9 cellular contexts compared by ENCODE assay signal in genomic region chr17:58757162-58757613, GRCh38. TPM values are rescaled to one million over a fixed set of nuclear protein-coding genes. Genes with fewer than 3 reads are reported as not detected.
DNase-seq lines count a peak whose midpoint lies in the region; TF ChIP-seq lines count a peak whose summit lies in the region.
"Had no signal": no experiment of that assay in that cellular context is flagged by ENCODE, and none has a peak within 500 bp of the region (broad histone marks: within the 10 kb centered on the region; RNA-seq: fewer than 3 reads in every experiment).

No MANE protein-coding gene starts in this region.

- H3K27me3 Mint-ChIP-seq in osteocyte (ENCODE audit: unreplicated experiment): peaks cover 35% of the 10 kb centered on the region

- H3K4me3 ChIP-seq in duodenal mucosa (ENCODE audit: low read depth in 1 of 2, low read length in 2 of 2) (peak overlapping the region; percentile 73), lower leg skin (ENCODE audit: low read depth, poor library complexity, severe bottlenecking) (no peak overlapping the region)

- WGBS in lower leg skin, 2 donors: 51 to 59% methylated on average over 5 of the region's 5 CpGs

- H3K27ac ChIP-seq in duodenal mucosa (ENCODE audit: low read depth, low read length): no peak overlapping the region

- TF ChIP-seq POLR2A in lower leg skin (IDR thresholded peaks at IDR 0.05): no peak

- H3K27ac Mint-ChIP-seq in osteocyte (ENCODE audit: unreplicated experiment): no peak overlapping the region

- no peak overlapping the region for H3K9ac ChIP-seq in duodenal mucosa (ENCODE audit: low read depth in 1 of 2, low read length in 2 of 2)

- no peaks in the 10 kb centered on the region for H3K36me3 Mint-ChIP-seq in osteocyte (ENCODE audit: unreplicated experiment)

- peaks cover 8 to 10% of the 10 kb centered on the region in 2 donors for H3K4me1 ChIP-seq in duodenal mucosa (ENCODE audit: control insufficient read depth in 1 of 2, insufficient read depth in 2 of 2, low read length in 2 of 2)

- no peaks in the 10 kb centered on the region for H3K36me3 ChIP-seq in duodenal mucosa (ENCODE audit: control insufficient read depth in 1 of 2, insufficient read depth in 2 of 2, low read length in 2 of 2)

- peak overlapping the region; percentile 95 for H3K4me3 Mint-ChIP-seq in osteocyte (ENCODE audit: unreplicated experiment)

- peaks cover 45 to 46% of the 10 kb centered on the region in 2 donors for H3K27me3 ChIP-seq in duodenal mucosa (ENCODE audit: control insufficient read depth in 1 of 2, insufficient read depth in 2 of 2, low read length in 2 of 2)

- peaks cover 17% of the 10 kb centered on the region for H3K4me1 Mint-ChIP-seq in osteocyte (ENCODE audit: unreplicated experiment)

- H3K9me3 Mint-ChIP-seq in osteocyte (ENCODE audit: unreplicated experiment): no peaks in the 10 kb centered on the region

- DNase-seq in NCI-H2107 treated with DMSO at 0.1 percent for 48 hours (lab: John Stamatoyannopoulos, UW; ENCODE audit: unreplicated experiment) (peak; percentile 6), NCI-H2107 (lab: John Stamatoyannopoulos, UW) (no peak), MV-4-11 (lab: John Stamatoyannopoulos, UW) (peak; percentile 44), osteocyte (ENCODE audit: extremely low spot score, unreplicated experiment) (no peak), lower leg skin (ENCODE audit: low spot score in 2 of 2) (no peak), GM13977 (ENCODE audit: low spot score) (no peak), KG1 (lab: John Stamatoyannopoulos, UW) (no peak)
- DNase-seq: NK-92 treated with Interleukin-12 subunit alpha and Interleukin-12 subunit beta, amount 100 ng/mL, for 24 hours had no signal

- no peak for TF ChIP-seq CTCF in osteocyte (IDR thresholded peaks at IDR 0.05)
- no peak for TF ChIP-seq CTCF in lower leg skin (IDR thresholded peaks at IDR 0.05)
- no peak for TF ChIP-seq CTCF in GM13977 (IDR thresholded peaks at IDR 0.05; ENCODE audit: extremely low read depth, insufficient read depth, missing control alignments)

- no peaks in the 10 kb centered on the region for H3K9me3 ChIP-seq in duodenal mucosa (ENCODE audit: control insufficient read depth in 1 of 2, low read length in 2 of 2)

- intact Hi-C loops in lower leg skin (cut with DNase I; ENCODE audit: low total_unique reads): no loop called here

- in situ Hi-C loops in GM13977 (cut with MboI; ENCODE audit: low pct_unique_long_range_greater_than_20kb, low sequenced_read_pairs, unreplicated experiment): no loop called here

RNA-seq across cellular contexts. Expression of gene PPM1E, which starts 1.5 kb away (rescaled TPM):
- total RNA-seq in osteocyte (1.7 TPM in 2 replicates), lower leg skin (under 1 TPM in 3 of 4 donors, not detected in 1; 0.06 to 0.21 (median 0.15) TPM)

Comparison
In these comparisons a context has a peak if more than half of its experiments do, and no peak if none do; other contexts are left out.
1. DNase-seq: peak in NCI-H2107 treated with DMSO at 0.1 percent for 48 hours (single experiment) and MV-4-11 (single experiment); none in NCI-H2107 (single experiment), osteocyte (single experiment), lower leg skin (0 of 2), GM13977 (single experiment) and KG1 (single experiment).